In genomic region chr4:53963786-53964185, GRCh38 we compare ENCODE assay signal across 19 cellular contexts.
DNase-seq lines count a peak whose midpoint lies in the region; TF ChIP-seq lines count a peak whose summit lies in the region.
"Had no signal": no experiment of that assay in that cellular context is flagged by ENCODE, and none has a peak within 500 bp of the region (broad histone marks: within the 10 kb centered on the region; RNA-seq: fewer than 3 reads in every experiment).

No MANE protein-coding gene starts in this region.

- WGBS in mesenchymal stem cell: 45% methylated on average over 2 of the region's 3 CpGs

- no peak overlapping the region for H2BK15ac ChIP-seq in mesenchymal stem cell (ENCODE audit: low read depth, poor library complexity, severe bottlenecking)

- H2BK12ac ChIP-seq in mesenchymal stem cell (ENCODE audit: low read length in 2 of 2): no peak overlapping the region

- no TSS peak for BruUV-seq in Caco-2 (replicated peaks; lab: Mats Ljungman, UMichigan)

- no peak overlapping the region for H2AK5ac ChIP-seq in mesenchymal stem cell (ENCODE audit: low read length, severe bottlenecking)

- peak overlapping the region; percentile 49 for H3K4me2 ChIP-seq in mesenchymal stem cell (ENCODE audit: low read length, poor library complexity, severe bottlenecking)

- H3K27me3 ChIP-seq in ACC112 (ENCODE audit: insufficient read depth, low read length): no peaks in the 10 kb centered on the region
- no peaks in the 10 kb centered on the region for H3K27me3 ChIP-seq in mesenchymal stem cell (ENCODE audit: control insufficient read depth in 1 of 2, insufficient read depth in 1 of 2, low read length in 2 of 2)
- no peaks in the 10 kb centered on the region for H3K27me3 ChIP-seq in Caco-2 (replicated peaks; ENCODE audit: control insufficient read depth, insufficient read depth, low read length)
- H3K27me3 ChIP-seq: adrenal gland, neutrophil, transverse colon had no signal

- DNase-seq in NCI-H146 (lab: John Stamatoyannopoulos, UW) (peak; percentile 97), amniotic epithelial cell (ENCODE audit: low read depth) (peak; percentile 31), mesenchymal stem cell (no peak), epidermal melanocyte (ENCODE audit: insufficient read length, low spot score) (no peak), retina (no peak), Caco-2 (no peak), pons (ENCODE audit: low spot score) (no peak)
- DNase-seq: activated CD4-positive, CD25-positive, alpha-beta regulatory T cell treated with anti-CD3 and anti-CD28 coated beads, Interleukin-2, amount 50 U/mL, for 72 hours; adrenal gland; CD4-positive, alpha-beta T cell; foreskin fibroblast; hypothalamus; NCI-H526 treated with DMSO at 0.1 percent for 48 hours; right cardiac atrium; stimulated activated naive CD4-positive, alpha-beta T cell; transverse colon had no signal

- no peaks in the 10 kb centered on the region for H3K36me3 ChIP-seq in ACC112 (ENCODE audit: insufficient read depth, low read length)
- H3K36me3 ChIP-seq in mesenchymal stem cell (ENCODE audit: control insufficient read depth in 1 of 2, insufficient read depth in 2 of 2, low read depth in 1 of 2, low read length in 2 of 2): no peaks in the 10 kb centered on the region
- H3K36me3 ChIP-seq in Caco-2 (ENCODE audit: control insufficient read depth, insufficient read depth, low read length): no peaks in the 10 kb centered on the region
- H3K36me3 ChIP-seq: adrenal gland, neutrophil, transverse colon had no signal

- no peak overlapping the region for H3K9ac ChIP-seq in mesenchymal stem cell (ENCODE audit: low read length)

- H3K27ac ChIP-seq in ACC112 (ENCODE audit: low read depth, low read length) (peak overlapping the region; percentile 69; the same call in 1 of the 2 replicates), mesenchymal stem cell (ENCODE audit: low read length, poor library complexity, severe bottlenecking) (no peak overlapping the region)
- H3K27ac ChIP-seq: adrenal gland, neutrophil, transverse colon had no signal

- H4K8ac ChIP-seq in mesenchymal stem cell (ENCODE audit: low read length): no peak overlapping the region

- H3K14ac ChIP-seq in mesenchymal stem cell (ENCODE audit: low read length in 2 of 2): no peak overlapping the region

- H3K23ac ChIP-seq in mesenchymal stem cell (ENCODE audit: low read length in 2 of 2): no peak overlapping the region

- no peak overlapping the region for H2BK120ac ChIP-seq in mesenchymal stem cell (ENCODE audit: low read depth, low read length)

- H3K4me1 Mint-ChIP-seq in Caco-2 (ENCODE audit: low read depth, unreplicated experiment): peaks cover 12% of the 10 kb centered on the region

- no peak overlapping the region for H2AFZ ChIP-seq in ACC112 (ENCODE audit: low read length, unreplicated experiment)
- no peak overlapping the region for H2AFZ ChIP-seq in mesenchymal stem cell (ENCODE audit: low read depth, low read length)

- intact Hi-C loops in Caco-2 (cut with micrococcal nuclease; ENCODE audit: unreplicated experiment): loop anchor here (5.0 kb wide), 1 partner anchor 34 kb away; no protein-coding TSS in a partner anchor

- no peaks in the 10 kb centered on the region for H3K79me2 ChIP-seq in ACC112 (ENCODE audit: control insufficient read depth, insufficient read depth, low read length, unreplicated experiment)

- H3K9me3 ChIP-seq in mesenchymal stem cell (ENCODE audit: control insufficient read depth, low read length) (no peaks in the 10 kb centered on the region), Caco-2 (no peaks in the 10 kb centered on the region)
- H3K9me3 ChIP-seq: adrenal gland, neutrophil, transverse colon had no signal

- no peaks in the 10 kb centered on the region for H3K27me3 Mint-ChIP-seq in Caco-2 (ENCODE audit: insufficient read depth, unreplicated experiment)
- H3K27me3 Mint-ChIP-seq: CD4-positive, alpha-beta T cell had no signal

- peaks cover 8% of the 10 kb centered on the region for H3K9me3 Mint-ChIP-seq in Caco-2 (ENCODE audit: unreplicated experiment)
- H3K9me3 Mint-ChIP-seq: mesothelial cell of epicardium had no signal

- H4K91ac ChIP-seq in mesenchymal stem cell (ENCODE audit: low read length): no peak overlapping the region

- CTCF ChIA-PET in Caco-2 (lab: Charles Lee): no interaction called here

- no peak overlapping the region for H3K27ac Mint-ChIP-seq in Caco-2 (ENCODE audit: unreplicated experiment)
- H3K27ac Mint-ChIP-seq: CD4-positive, alpha-beta T cell; mesothelial cell of epicardium had no signal

- no peak overlapping the region for H3K4me3 Mint-ChIP-seq in Caco-2 (ENCODE audit: unreplicated experiment)
- H3K4me3 Mint-ChIP-seq: CD4-positive, alpha-beta T cell; mesothelial cell of epicardium had no signal

- no peak overlapping the region for H3K4ac ChIP-seq in mesenchymal stem cell (ENCODE audit: low read depth in 1 of 2, low read length in 2 of 2)

- TF ChIP-seq CTCF in Caco-2 (IDR thresholded peaks at IDR 0.05; ENCODE audit: insufficient read depth in 1 of 2, low read depth in 1 of 2, low read length in 1 of 2, severe bottlenecking in 1 of 2, unreplicated experiment in 1 of 2): no peak

- H3K4me1 ChIP-seq in ACC112 (ENCODE audit: control insufficient read depth, insufficient read depth, low read length, unreplicated experiment) (peaks cover 34% of the 10 kb centered on the region), mesenchymal stem cell (ENCODE audit: control insufficient read depth, insufficient read depth, low read depth, low read length) (peaks cover 9% of the 10 kb centered on the region), Caco-2 (peaks cover 16% of the 10 kb centered on the region)
- H3K4me1 ChIP-seq: adrenal gland, transverse colon had no signal

- no peak overlapping the region for H2BK5ac ChIP-seq in mesenchymal stem cell (ENCODE audit: low read depth, low read length, poor library complexity, severe bottlenecking)

- no peaks in the 10 kb centered on the region for H3K36me3 Mint-ChIP-seq in Caco-2 (ENCODE audit: insufficient read depth, unreplicated experiment)
- H3K36me3 Mint-ChIP-seq: mesothelial cell of epicardium had no signal

- POLR2A ChIA-PET in Caco-2 (lab: Charles Lee): no interaction called here

- H3K4me3 ChIP-seq in ACC112 (ENCODE audit: low read depth, low read length) (no peak overlapping the region), mesenchymal stem cell (ENCODE audit: insufficient read depth in 1 of 2, low read depth in 1 of 2, low read length in 2 of 2) (no peak overlapping the region), Caco-2 (ENCODE audit: low read depth, low read length) (no peak overlapping the region)
- H3K4me3 ChIP-seq: adrenal gland, transverse colon had no signal

- no peak overlapping the region for H3K18ac ChIP-seq in mesenchymal stem cell (ENCODE audit: low read depth in 1 of 2, low read length in 2 of 2)

- no peaks in the 10 kb centered on the region for H3K79me1 ChIP-seq in mesenchymal stem cell (replicated peaks; ENCODE audit: low read length, poor library complexity, severe bottlenecking)

Comparison
In these comparisons a context has a peak if more than half of its experiments do, and no peak if none do; other contexts are left out.
1. DNase-seq: peak in NCI-H146 (single experiment) and amniotic epithelial cell (single experiment); none in mesenchymal stem cell (single experiment), epidermal melanocyte (single experiment), retina (single experiment), Caco-2 (0 of 2) and pons (single experiment).